30 cellular contexts compared by ENCODE assay signal in genomic region chr15:45384700-45385099, GRCh38.
"Had no signal": no experiment of that assay in that cellular context is flagged by ENCODE, and none has a peak within 500 bp of the region (broad histone marks: within the 10 kb centered on the region; RNA-seq: fewer than 3 reads in every experiment).

No MANE protein-coding gene starts in this region.

- H3K27me3 ChIP-seq: ascending aorta, Peyer's patch, SJCRH30 had no signal

- H3K27ac ChIP-seq: ascending aorta, Peyer's patch, RWPE1, SJCRH30, VCaP had no signal

- H3K27ac Mint-ChIP-seq: activated CD8-positive, alpha-beta T cell treated with anti-CD3 and anti-CD28 coated beads, Interleukin-2, amount 10 ng/mL, durations not matched to agents 7 days and 5 days; activated naive CD4-positive, alpha-beta T cell treated with anti-CD3 and anti-CD28 coated beads, Interleukin-2, amount 50 U/mL, for 72 hours; activated naive CD8-positive, alpha-beta T cell treated with anti-CD3 and anti-CD28 coated beads, Interleukin-2, amount 50 U/mL, for 24 hours had no signal

- H3K4me1 ChIP-seq: ascending aorta had no signal

- H3K4me3 ChIP-seq: ascending aorta, Peyer's patch, SJCRH30 had no signal

- H3K4me3 Mint-ChIP-seq: activated CD8-positive, alpha-beta T cell treated with anti-CD3 and anti-CD28 coated beads, Interleukin-2, amount 10 ng/mL, durations not matched to agents 7 days and 5 days; activated naive CD8-positive, alpha-beta T cell treated with anti-CD3 and anti-CD28 coated beads, Interleukin-2, amount 50 U/mL, for 24 hours; brain; central memory CD8-positive, alpha-beta T cell had no signal

- H3K36me3 Mint-ChIP-seq: activated naive CD4-positive, alpha-beta T cell treated with anti-CD3 and anti-CD28 coated beads, Interleukin-2, amount 50 U/mL, for 72 hours; brain had no signal

- ATAC-seq: activated CD8-positive, alpha-beta T cell treated with anti-CD3 and anti-CD28 coated beads, Interleukin-2, amount 10 ng/mL, durations not matched to agents 7 days and 5 days; activated naive CD4-positive, alpha-beta T cell treated with anti-CD3 and anti-CD28 coated beads, Interleukin-2, amount 50 U/mL, for 72 hours; activated naive CD8-positive, alpha-beta T cell treated with anti-CD3 and anti-CD28 coated beads, Interleukin-2, amount 50 U/mL, for 24 hours had no signal

- DNase-seq: activated CD4-positive, alpha-beta T cell treated with anti-CD3 and anti-CD28 coated beads for 4 hours; activated CD4-positive, alpha-beta T cell treated with anti-CD3 and anti-CD28 coated beads, Interleukin-2, amount 50 U/mL, for 4 hours; activated CD4-positive, CD25-positive, alpha-beta regulatory T cell; activated CD8-positive, alpha-beta memory T cell treated with anti-CD3 and anti-CD28 coated beads, Interleukin-2, amount 50 U/mL, for 48 hours; activated CD8-positive, alpha-beta T cell treated with anti-CD3 and anti-CD28 coated beads, Interleukin-2, amount 10 ng/mL, durations not matched to agents 7 days and 5 days; activated naive CD4-positive, alpha-beta T cell; activated naive CD8-positive, alpha-beta T cell treated with anti-CD3 and anti-CD28 coated beads, Interleukin-2, amount 50 U/mL, for 24 hours; activated T-cell treated with anti-CD3 and anti-CD28 coated beads, Interleukin-2, amount 50 U/mL, for 1 hour; amniotic stem cell; KG1; NCI-H1092; NCI-H1417; NCI-H1930; NCI-H2107; NCI-H2171 treated with DMSO at 0.1 percent for 48 hours; NCI-H345; NCI-H510A treated with DMSO at 0.1 percent for 48 hours; NCI-H69; NK-92 treated with Interleukin-12 subunit alpha and Interleukin-12 subunit beta, amount 100 ng/mL, for 24 hours; Peyer's patch; Right ventricle myocardium superior; SJCRH30; SK-N-SH; T-helper 1 cell had no signal

- H3K9me3 ChIP-seq: ascending aorta, Peyer's patch, SJCRH30, SK-N-SH had no signal

- H3K4me1 Mint-ChIP-seq: activated naive CD8-positive, alpha-beta T cell treated with anti-CD3 and anti-CD28 coated beads, Interleukin-2, amount 50 U/mL, for 24 hours; central memory CD8-positive, alpha-beta T cell had no signal

- H3K9ac ChIP-seq: SK-N-SH had no signal

- H3K36me3 ChIP-seq: ascending aorta, Peyer's patch, SJCRH30 had no signal

- H3K4me2 ChIP-seq: SK-N-SH had no signal

- H3K9me3 Mint-ChIP-seq: activated naive CD4-positive, alpha-beta T cell treated with anti-CD3 and anti-CD28 coated beads, Interleukin-2, amount 50 U/mL, for 72 hours; activated naive CD8-positive, alpha-beta T cell treated with anti-CD3 and anti-CD28 coated beads, Interleukin-2, amount 50 U/mL, for 24 hours; brain; central memory CD8-positive, alpha-beta T cell had no signal
